2 cellular contexts compared by ENCODE assay signal in the genomic region with DNA sequence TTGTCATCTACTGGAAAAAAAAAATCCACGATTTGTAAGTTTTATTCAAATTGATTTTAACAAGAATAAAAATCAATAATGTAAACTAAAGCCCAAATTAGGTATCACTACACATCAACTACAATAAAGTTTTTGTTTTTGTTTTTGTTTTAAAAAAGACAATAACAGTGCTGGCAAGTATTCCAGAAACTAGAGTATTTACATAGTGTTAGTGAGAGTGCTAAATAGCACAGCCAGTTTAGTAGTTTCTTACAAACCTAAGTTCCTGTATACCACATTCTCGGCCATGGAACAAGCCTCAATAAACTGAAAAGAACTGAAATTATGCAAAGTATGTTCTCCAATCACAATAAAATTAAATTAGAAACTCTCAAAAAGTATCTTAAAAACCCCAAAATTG.
TF ChIP-seq lines count a peak whose summit lies in the region.

No MANE protein-coding gene starts in this region.

TF ChIP-seq in HepG2, 621 proteins besides CTCF, POLR2A, EP300 and RAD21:
- TF ChIP-seq ZC3H13 (CRISPR knock-in tag; IDR thresholded peaks at IDR 0.05) (no peak), TOPORS (CRISPR knock-in tag; IDR thresholded peaks at IDR 0.05) (no peak), ZNF143 (CRISPR knock-in tag; IDR thresholded peaks at IDR 0.05) (no peak), ZNF891 (CRISPR knock-in tag; IDR thresholded peaks at IDR 0.05) (no peak), MAFK (conservative IDR thresholded peaks at IDR 0.05 in 1 of 2, IDR thresholded peaks at IDR 0.05 in 1 of 2; ENCODE audit: low read length in 2 of 2) (no peak), CC2D1A (CRISPR knock-in tag; IDR thresholded peaks at IDR 0.05) (no peak), DNMT3B (CRISPR knock-in tag; conservative IDR thresholded peaks at IDR 0.05) (no peak), ZNF839 (CRISPR knock-in tag; IDR thresholded peaks at IDR 0.05; ENCODE audit: borderline replicate concordance) (no peak), MEIS2 (CRISPR knock-in tag; IDR thresholded peaks at IDR 0.05) (no peak)
- TF ChIP-seq, protein P1, sequence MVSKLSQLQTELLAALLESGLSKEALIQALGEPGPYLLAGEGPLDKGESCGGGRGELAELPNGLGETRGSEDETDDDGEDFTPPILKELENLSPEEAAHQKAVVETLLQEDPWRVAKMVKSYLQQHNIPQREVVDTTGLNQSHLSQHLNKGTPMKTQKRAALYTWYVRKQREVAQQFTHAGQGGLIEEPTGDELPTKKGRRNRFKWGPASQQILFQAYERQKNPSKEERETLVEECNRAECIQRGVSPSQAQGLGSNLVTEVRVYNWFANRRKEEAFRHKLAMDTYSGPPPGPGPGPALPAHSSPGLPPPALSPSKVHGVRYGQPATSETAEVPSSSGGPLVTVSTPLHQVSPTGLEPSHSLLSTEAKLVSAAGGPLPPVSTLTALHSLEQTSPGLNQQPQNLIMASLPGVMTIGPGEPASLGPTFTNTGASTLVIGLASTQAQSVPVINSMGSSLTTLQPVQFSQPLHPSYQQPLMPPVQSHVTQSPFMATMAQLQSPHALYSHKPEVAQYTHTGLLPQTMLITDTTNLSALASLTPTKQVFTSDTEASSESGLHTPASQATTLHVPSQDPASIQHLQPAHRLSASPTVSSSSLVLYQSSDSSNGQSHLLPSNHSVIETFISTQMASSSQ (IDR thresholded peaks at IDR 0.05; ENCODE audit: low read depth): no peak
- TF ChIP-seq, protein P1 (CRISPR knock-in tag; IDR thresholded peaks at IDR 0.05; ENCODE audit: borderline replicate concordance): no peak
- TF ChIP-seq, protein P2, sequence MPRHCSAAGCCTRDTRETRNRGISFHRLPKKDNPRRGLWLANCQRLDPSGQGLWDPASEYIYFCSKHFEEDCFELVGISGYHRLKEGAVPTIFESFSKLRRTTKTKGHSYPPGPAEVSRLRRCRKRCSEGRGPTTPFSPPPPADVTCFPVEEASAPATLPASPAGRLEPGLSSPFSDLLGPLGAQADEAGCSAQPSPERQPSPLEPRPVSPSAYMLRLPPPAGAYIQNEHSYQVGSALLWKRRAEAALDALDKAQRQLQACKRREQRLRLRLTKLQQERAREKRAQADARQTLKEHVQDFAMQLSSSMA (CRISPR knock-in tag; IDR thresholded peaks at IDR 0.05): no peak
TF ChIP-seq in HepG2: peak in this region for 0.

TF ChIP-seq in GM12891, 5 proteins besides CTCF, POLR2A, EP300 and RAD21:
- TF ChIP-seq TAF1 (IDR thresholded peaks at IDR 0.05; ENCODE audit: low read depth, low read length) (no peak), POLR2AphosphoS5 (IDR thresholded peaks at IDR 0.05; ENCODE audit: low read depth, low read length) (no peak), POU2F2 (IDR thresholded peaks at IDR 0.05; ENCODE audit: low read depth, low read length) (no peak), SPI1 (IDR thresholded peaks at IDR 0.05; ENCODE audit: low read depth, low read length) (no peak), PAX5 (IDR thresholded peaks at IDR 0.05; ENCODE audit: insufficient read depth, low read length, severe bottlenecking) (no peak)
